Comparison of ENCODE assay signal across 1 cellular context in the genomic region with DNA sequence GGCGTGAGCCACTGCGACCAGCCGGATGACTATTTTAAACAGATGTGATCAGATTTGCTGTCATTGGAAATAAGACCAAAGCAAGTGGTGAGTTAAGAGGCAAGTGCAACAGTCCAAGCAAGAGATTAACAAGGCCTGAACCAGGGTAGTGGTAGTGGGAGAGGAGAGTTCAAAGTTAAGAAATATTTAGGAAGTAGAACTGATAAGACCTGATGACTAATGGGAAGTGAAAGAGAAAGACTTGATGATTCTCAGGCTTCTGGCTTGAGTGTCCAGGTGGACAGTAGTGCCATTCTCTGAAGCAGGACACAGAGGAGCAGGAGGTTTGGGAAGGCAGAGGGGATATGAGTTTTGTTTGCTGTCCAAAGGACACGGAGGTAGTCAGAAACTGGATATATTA.
TF ChIP-seq lines count a peak whose summit lies in the region.

No MANE protein-coding gene starts in this region.

TF ChIP-seq in HEK293T, 16 proteins besides CTCF, POLR2A, EP300 and RAD21:
- TF ChIP-seq SP1 (IDR thresholded peaks at IDR 0.05) (no peak), LEF1 (IDR thresholded peaks at IDR 0.05; ENCODE audit: borderline replicate concordance) (no peak), BHLHE40 (IDR thresholded peaks at IDR 0.05; ENCODE audit: borderline replicate concordance) (no peak), SUZ12 (IDR thresholded peaks at IDR 0.05) (no peak), L3MBTL2 (conservative IDR thresholded peaks at IDR 0.05) (no peak), ZNF384 (IDR thresholded peaks at IDR 0.05) (no peak), FOXA1 (IDR thresholded peaks at IDR 0.05) (no peak), CTBP1 (IDR thresholded peaks at IDR 0.05; ENCODE audit: borderline replicate concordance) (no peak), FOXK2 (IDR thresholded peaks at IDR 0.05) (no peak), FOXM1 (IDR thresholded peaks at IDR 0.05; ENCODE audit: borderline replicate concordance) (no peak), TARDBP (IDR thresholded peaks at IDR 0.05) (no peak), ELF4 (IDR thresholded peaks at IDR 0.05) (no peak), ARNT (IDR thresholded peaks at IDR 0.05) (no peak), HDGF (IDR thresholded peaks at IDR 0.05; ENCODE audit: borderline replicate concordance) (no peak), NFRKB (IDR thresholded peaks at IDR 0.05) (no peak)
- TF ChIP-seq, protein P1, sequence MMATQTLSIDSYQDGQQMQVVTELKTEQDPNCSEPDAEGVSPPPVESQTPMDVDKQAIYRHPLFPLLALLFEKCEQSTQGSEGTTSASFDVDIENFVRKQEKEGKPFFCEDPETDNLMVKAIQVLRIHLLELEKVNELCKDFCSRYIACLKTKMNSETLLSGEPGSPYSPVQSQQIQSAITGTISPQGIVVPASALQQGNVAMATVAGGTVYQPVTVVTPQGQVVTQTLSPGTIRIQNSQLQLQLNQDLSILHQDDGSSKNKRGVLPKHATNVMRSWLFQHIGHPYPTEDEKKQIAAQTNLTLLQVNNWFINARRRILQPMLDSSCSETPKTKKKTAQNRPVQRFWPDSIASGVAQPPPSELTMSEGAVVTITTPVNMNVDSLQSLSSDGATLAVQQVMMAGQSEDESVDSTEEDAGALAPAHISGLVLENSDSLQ (IDR thresholded peaks at IDR 0.05), result no peak
